In the genomic region with DNA sequence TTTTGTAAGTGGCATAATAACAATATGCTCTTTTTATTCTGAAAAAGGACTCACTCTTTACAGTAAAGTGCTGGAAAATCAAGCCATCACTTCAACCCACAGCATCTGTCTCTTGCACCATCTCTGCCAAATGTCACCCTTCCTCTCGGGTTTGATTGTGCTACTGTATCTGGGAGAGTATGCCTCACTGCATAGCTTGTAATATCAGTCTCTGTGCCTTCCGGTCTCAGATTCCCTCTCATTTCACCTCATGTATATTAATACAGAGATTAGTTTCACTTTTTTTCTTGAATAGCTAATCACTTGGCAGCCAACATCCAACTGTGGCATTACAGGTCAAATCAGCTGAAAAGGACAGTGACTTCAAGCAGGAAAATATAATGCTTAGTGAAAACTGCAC, we compare ENCODE assay signal across 23 cellular contexts.
A peak's percentile ranks its signal among the peaks of the same experiment; 100 is the strongest.
DNase-seq lines count a peak whose midpoint lies in the region; ATAC-seq and TF ChIP-seq lines count a peak whose summit lies in the region.
"Had no signal": no experiment of that assay in that cellular context is flagged by ENCODE, and none has a peak within 500 bp of the region (broad histone marks: within the 10 kb centered on the region; RNA-seq: fewer than 3 reads in every experiment).

No MANE protein-coding gene starts in this region.

- H3K4me1 ChIP-seq in A673 (ENCODE audit: insufficient read depth, low read length, poor library complexity, severe bottlenecking) (peaks cover 26% of the 10 kb centered on the region), PC-9 (replicated peaks; ENCODE audit: insufficient read depth) (no peaks in the 10 kb centered on the region), psoas muscle (no peaks in the 10 kb centered on the region)
- H3K4me1 ChIP-seq: BLaER1, HAP-1 had no signal

- no peaks in the 10 kb centered on the region for H3F3A ChIP-seq in PC-9 (ENCODE audit: insufficient read depth, low read depth)

- POLR2A ChIA-PET in A673 (lab: Charles Lee; ENCODE audit: low non-redundant PET) = no interaction called here
- POLR2A ChIA-PET in PC-9 (lab: Charles Lee; ENCODE audit: unreplicated experiment) = no interaction called here

- H3K79me2 ChIP-seq in PC-9 (ENCODE audit: low read depth) = no peaks in the 10 kb centered on the region

- H3K27me3 ChIP-seq in A673 (replicated peaks; ENCODE audit: insufficient read depth, low read depth, low read length, poor library complexity) (no peaks in the 10 kb centered on the region), PC-9 (ENCODE audit: insufficient read depth, low read depth) (no peaks in the 10 kb centered on the region), psoas muscle (ENCODE audit: insufficient read depth in 3 of 3, low read length in 2 of 3) (no peaks in the 10 kb centered on the region)
- H3K27me3 ChIP-seq: BLaER1, sigmoid colon had no signal

- BruUV-seq in A673 (replicated peaks; lab: Mats Ljungman, UMichigan) (no TSS peak), PC-9 (replicated peaks; lab: Mats Ljungman, UMichigan) (no TSS peak)

- H3K9me2 ChIP-seq in PC-9 (ENCODE audit: insufficient read depth) = peaks cover 6% of the 10 kb centered on the region; the same call in 1 of the 2 replicates

- CTCF ChIA-PET in A673 (lab: Charles Lee) (no interaction called here), PC-9 (lab: Charles Lee) (interaction anchor here (0.5 kb wide), 1 partner anchor 120 kb away, joined by 12 read pairs; no protein-coding TSS in a partner anchor)

- no peak overlapping the region for H3K4me3 ChIP-seq in A673 (ENCODE audit: low read depth, low read length, poor library complexity, severe bottlenecking)
- H3K4me3 ChIP-seq in PC-9 = no peak overlapping the region
- no peak overlapping the region for H3K4me3 ChIP-seq in psoas muscle
- H3K4me3 ChIP-seq: BLaER1, HAP-1, sigmoid colon had no signal

- no peak for TF ChIP-seq CTCF in A673 (conservative IDR thresholded peaks at IDR 0.05; ENCODE audit: low read depth, low read length)
- TF ChIP-seq CTCF in PC-9 (conservative IDR thresholded peaks at IDR 0.05) = no peak
- no peak for TF ChIP-seq CTCF in psoas muscle (IDR thresholded peaks at IDR 0.05)

- H2AFZ ChIP-seq in PC-9 = 0 out of 2 replicates have a peak overlapping the region, but pooled peaks have one; percentile 5

- H3K36me3 ChIP-seq in A673 (ENCODE audit: insufficient read depth, low read length, poor library complexity, severe bottlenecking) (no peaks in the 10 kb centered on the region), PC-9 (ENCODE audit: low read depth) (no peaks in the 10 kb centered on the region), psoas muscle (ENCODE audit: insufficient read depth in 1 of 2, low read depth in 1 of 2) (no peaks in the 10 kb centered on the region)
- H3K36me3 ChIP-seq: BLaER1, HAP-1, sigmoid colon had no signal

- intact Hi-C loops in A673 (cut with micrococcal nuclease; ENCODE audit: unreplicated experiment) = no loop called here
- intact Hi-C loops in PC-9 (cut with micrococcal nuclease; ENCODE audit: unreplicated experiment) = no loop called here
- intact Hi-C loops in psoas muscle (cut with DNase I) = no loop called here

- H3K4me2 ChIP-seq in PC-9 = no peak overlapping the region
- H3K4me2 ChIP-seq: BLaER1 had no signal

- WGBS in psoas muscle, 3 donors = 27 to 42% (median 33%) methylated on average over 2 of the region's 2 CpGs

- ATAC-seq in psoas muscle = no peak
- ATAC-seq: activated CD4-positive, CD25-positive, alpha-beta regulatory T cell treated with anti-CD3 and anti-CD28 coated beads, Interleukin-2, amount 50 U/mL, for 24 hours; left cardiac atrium; Right ventricle myocardium inferior had no signal

- H3K27ac ChIP-seq in A673 (ENCODE audit: low read depth, low read length, poor library complexity, severe bottlenecking) = no peak overlapping the region
- H3K27ac ChIP-seq in PC-9 = no peak overlapping the region
- no peak overlapping the region for H3K27ac ChIP-seq in caudate nucleus (ENCODE audit: low read depth, low read length)
- no peak overlapping the region for H3K27ac ChIP-seq in psoas muscle
- H3K27ac ChIP-seq: BLaER1, sigmoid colon had no signal

- no peaks in the 10 kb centered on the region for H4K20me1 ChIP-seq in PC-9 (ENCODE audit: insufficient read depth)
- H4K20me1 ChIP-seq: BLaER1 had no signal

- H3K9me3 ChIP-seq in A673 (ENCODE audit: low read depth, low read length, poor library complexity, severe bottlenecking) (no peaks in the 10 kb centered on the region), PC-9 (ENCODE audit: insufficient read depth, low read depth) (no peaks in the 10 kb centered on the region), psoas muscle (no peaks in the 10 kb centered on the region)
- H3K9me3 ChIP-seq: BLaER1, HAP-1, sigmoid colon had no signal

- peak; percentile 74 for DNase-seq in A673 (ENCODE audit: low spot score)
- peak; percentile 22 for DNase-seq in LHCN-M2 (ENCODE audit: low read depth)
- DNase-seq in PC-9 = no peak
- DNase-seq in left kidney (ENCODE audit: low read depth, low spot score) = peak; percentile 37
- no peak for DNase-seq in caudate nucleus (lab: John Stamatoyannopoulos, UW)
- no peak for DNase-seq in EL
- no peak for DNase-seq in stimulated activated CD4-positive, alpha-beta T cell treated with anti-CD3 and anti-CD28 coated beads, Interleukin-4, amount 100 ng/mL, for 24 hours
- no peak for DNase-seq in psoas muscle
- DNase-seq: activated CD4-positive, alpha-beta memory T cell treated with anti-CD3 and anti-CD28 coated beads, Interleukin-2, amount 10 ng/mL, durations not matched to agents 7 days and 5 days; activated gamma-delta T cell; DMS79 treated with DMSO at 0.1 percent for 48 hours; foreskin fibroblast; left cardiac atrium; naive B cell; NCI-H187; NCI-H2227 treated with DMSO at 0.1 percent for 48 hours; OCI-M1; sigmoid colon; T-helper 1 cell had no signal

Comparison
In these comparisons a context has a peak if more than half of its experiments do, and no peak if none do; other contexts are left out.
1. DNase-seq: peak in A673 (single experiment), LHCN-M2 (single experiment) and left kidney (single experiment); none in PC-9 (0 of 2), caudate nucleus (0 of 61), EL (single experiment), stimulated activated CD4-positive, alpha-beta T cell treated with anti-CD3 and anti-CD28 coated beads, Interleukin-4, amount 100 ng/mL, for 24 hours (single experiment) and psoas muscle (0 of 2).